Comparison of ENCODE assay signal across 10 cellular contexts in genomic region chr4:134202136-134202535, GRCh38. TPM values are rescaled to one million over a fixed set of nuclear protein-coding genes. Genes with fewer than 3 reads are reported as not detected.
DNase-seq lines count a peak whose midpoint lies in the region; ATAC-seq and TF ChIP-seq lines count a peak whose summit lies in the region.
"Had no signal": no experiment of that assay in that cellular context is flagged by ENCODE, and none has a peak within 500 bp of the region (broad histone marks: within the 10 kb centered on the region; RNA-seq: fewer than 3 reads in every experiment).

No MANE protein-coding gene starts in this region.

- H4K8ac ChIP-seq in neuronal stem cell (ENCODE audit: low read depth, low read length), result no peak overlapping the region

- no peak overlapping the region for H3K14ac ChIP-seq in neuronal stem cell (ENCODE audit: low read length)

- intact Hi-C loops in Right ventricle myocardium inferior (cut with DNase I), result no loop called here
- intact Hi-C loops in cardiac septum (cut with DNase I), result no loop called here
- intact Hi-C loops in mucosa of descending colon (cut with DNase I, micrococcal nuclease), result no loop called here

- H3K9me3 Mint-ChIP-seq in activated naive CD4-positive, alpha-beta T cell treated with anti-CD3 and anti-CD28 coated beads, Interleukin-2, amount 10 ng/mL, durations not matched to agents 7 days and 5 days, result peaks cover 9% of the 10 kb centered on the region

- DNase-seq in Right ventricle myocardium inferior (ENCODE audit: missing footprints) (no peak), cardiac septum (ENCODE audit: low spot score) (no peak), fibroblast of lung (ENCODE audit: low read depth in 2 of 2) (no peak), neuronal stem cell (ENCODE audit: low spot score) (no peak), mucosa of descending colon (no peak), NCI-H82 (lab: John Stamatoyannopoulos, UW) (no peak)
- no peak for DNase-seq in activated naive CD4-positive, alpha-beta T cell treated with anti-CD3 and anti-CD28 coated beads, Interleukin-2, amount 10 ng/mL, durations not matched to agents 7 days and 5 days
- DNase-seq: activated T-cell treated with anti-CD3 and anti-CD28 coated beads, Interleukin-2, amount 50 U/mL, for 48 hours had no signal

- H3K4me3 Mint-ChIP-seq in activated naive CD4-positive, alpha-beta T cell treated with anti-CD3 and anti-CD28 coated beads, Interleukin-2, amount 10 ng/mL, durations not matched to agents 7 days and 5 days, result no peak overlapping the region

- H3K9ac ChIP-seq in fibroblast of lung (ENCODE audit: insufficient read depth, low read length) (no peak overlapping the region), neuronal stem cell (ENCODE audit: low read depth, low read length, poor library complexity) (no peak overlapping the region)

- WGBS in neuronal stem cell (ENCODE audit: extremely low coverage in 2 of 2, insufficient read length in 2 of 2, insufficient replicate concordance in 1 of 2), 2 donors, result no CpG with 5 or more reads among the region's 6 CpGs

- H3K4me3 ChIP-seq in fibroblast of lung (replicated peaks in 1 of 4; ENCODE audit: control extremely low read depth in 1 of 4, insufficient read depth in 1 of 4, low read depth in 3 of 4, low read length in 4 of 4) (peak overlapping the region in 2 of 4 experiments; percentile 42 to 62), neuronal stem cell (ENCODE audit: low read length in 2 of 2) (no peak overlapping the region), mucosa of descending colon (no peak overlapping the region)

- H3K79me1 ChIP-seq in neuronal stem cell (ENCODE audit: low read depth, low read length), result no peaks in the 10 kb centered on the region

- H2BK120ac ChIP-seq in neuronal stem cell (ENCODE audit: low read depth, low read length), result no peak overlapping the region

- no peaks in the 10 kb centered on the region for H3K36me3 Mint-ChIP-seq in activated naive CD4-positive, alpha-beta T cell treated with anti-CD3 and anti-CD28 coated beads, Interleukin-2, amount 10 ng/mL, durations not matched to agents 7 days and 5 days

- H3K27ac ChIP-seq in fibroblast of lung (ENCODE audit: insufficient read depth, low read length) (no peak overlapping the region), neuronal stem cell (replicated peaks; ENCODE audit: low read length) (no peak overlapping the region)

- H3K9me3 ChIP-seq in fibroblast of lung (ENCODE audit: control insufficient read depth, insufficient read depth, low read depth, low read length), result no peaks in the 10 kb centered on the region
- peaks cover under 1% of the 10 kb centered on the region in 2 donors for H3K9me3 ChIP-seq in neuronal stem cell (replicated peaks in 1 of 2; ENCODE audit: control insufficient read depth in 2 of 2, insufficient read depth in 1 of 2, low read depth in 1 of 2, low read length in 2 of 2)
- H3K9me3 ChIP-seq in mucosa of descending colon, result no peaks in the 10 kb centered on the region

- peak; percentile 3 for ATAC-seq in Right ventricle myocardium inferior
- ATAC-seq in mucosa of descending colon, result no peak
- no peak for ATAC-seq in HG03354 (IDR thresholded peaks at IDR 0.05; ENCODE audit: poor library complexity, severe bottlenecking, unreplicated experiment)

- H3K4me2 ChIP-seq in fibroblast of lung (ENCODE audit: extremely low read depth, insufficient read depth, low read length) (peak overlapping the region; percentile 37), neuronal stem cell (ENCODE audit: insufficient read depth, low read length, poor library complexity, severe bottlenecking) (no peak overlapping the region)

- H3K27ac Mint-ChIP-seq in activated naive CD4-positive, alpha-beta T cell treated with anti-CD3 and anti-CD28 coated beads, Interleukin-2, amount 10 ng/mL, durations not matched to agents 7 days and 5 days, result no peak overlapping the region

- TF ChIP-seq CTCF in fibroblast of lung (conservative IDR thresholded peaks at IDR 0.05 in 1 of 2, IDR thresholded peaks at IDR 0.05 in 1 of 2; ENCODE audit: low read depth in 1 of 2, low read length in 2 of 2) (no peak), mucosa of descending colon (IDR thresholded peaks at IDR 0.05) (no peak)

- H3K27me3 ChIP-seq in fibroblast of lung (ENCODE audit: control insufficient read depth, insufficient read depth, low read length) (no peaks in the 10 kb centered on the region), neuronal stem cell (ENCODE audit: control insufficient read depth in 3 of 3, insufficient read depth in 3 of 3, low read depth in 1 of 3, low read length in 3 of 3) (no peaks in the 10 kb centered on the region)

- H2BK12ac ChIP-seq in neuronal stem cell (ENCODE audit: low read length), result no peak overlapping the region

- no peak overlapping the region for H2BK5ac ChIP-seq in neuronal stem cell (ENCODE audit: low read length)

- H3K23ac ChIP-seq in neuronal stem cell (ENCODE audit: low read depth, low read length, poor library complexity), result no peak overlapping the region

- H3K36me3 ChIP-seq in fibroblast of lung (ENCODE audit: control insufficient read depth, insufficient read depth, low read length), result no peaks in the 10 kb centered on the region
- no peaks in the 10 kb centered on the region for H3K36me3 ChIP-seq in neuronal stem cell (replicated peaks in 1 of 2; ENCODE audit: control insufficient read depth in 2 of 2, insufficient read depth in 2 of 2, low read length in 2 of 2)
- no peaks in the 10 kb centered on the region for H3K36me3 ChIP-seq in mucosa of descending colon (ENCODE audit: low read depth)
- H3K36me3 ChIP-seq: WERI-Rb-1 had no signal

- H2AK5ac ChIP-seq in neuronal stem cell (ENCODE audit: low read depth, low read length), result no peak overlapping the region

- no peak overlapping the region for H2BK15ac ChIP-seq in neuronal stem cell (ENCODE audit: low read length)

- CTCF ChIA-PET in activated naive CD4-positive, alpha-beta T cell treated with anti-CD3 and anti-CD28 coated beads, Interleukin-2, amount 10 ng/mL, durations not matched to agents 7 days and 5 days (lab: Charles Lee), result no interaction called here

- H4K20me1 ChIP-seq in fibroblast of lung (ENCODE audit: control insufficient read depth, extremely low read depth, insufficient read depth, low read length), result no peaks in the 10 kb centered on the region

- no peak overlapping the region for H3K18ac ChIP-seq in neuronal stem cell (ENCODE audit: low read length)

- H3K27me3 Mint-ChIP-seq in activated naive CD4-positive, alpha-beta T cell treated with anti-CD3 and anti-CD28 coated beads, Interleukin-2, amount 10 ng/mL, durations not matched to agents 7 days and 5 days, result peaks cover 5% of the 10 kb centered on the region

- H3K4me1 ChIP-seq in fibroblast of lung (ENCODE audit: control insufficient read depth, extremely low read depth, insufficient read depth, low read length) (no peaks in the 10 kb centered on the region), neuronal stem cell (ENCODE audit: control insufficient read depth in 2 of 2, insufficient read depth in 1 of 2, low read depth in 1 of 2, low read length in 2 of 2) (peaks cover 0 to 7% of the 10 kb centered on the region in 2 donors), mucosa of descending colon (ENCODE audit: low read depth) (no peaks in the 10 kb centered on the region)

- H3K79me2 ChIP-seq in fibroblast of lung (ENCODE audit: control insufficient read depth, insufficient read depth, low read length), result no peaks in the 10 kb centered on the region

- no peak overlapping the region for H4K91ac ChIP-seq in neuronal stem cell (ENCODE audit: low read depth, low read length, poor library complexity)

- H3K4ac ChIP-seq in neuronal stem cell (ENCODE audit: low read length), result no peak overlapping the region

- H3K4me1 Mint-ChIP-seq in activated naive CD4-positive, alpha-beta T cell treated with anti-CD3 and anti-CD28 coated beads, Interleukin-2, amount 10 ng/mL, durations not matched to agents 7 days and 5 days, result no peaks in the 10 kb centered on the region

- H2AFZ ChIP-seq in fibroblast of lung (ENCODE audit: low read length), result peak overlapping the region; percentile 31
- peak overlapping the region; percentile 59 for H2AFZ ChIP-seq in neuronal stem cell (ENCODE audit: low read length)

RNA-seq across cellular contexts. Expression of gene PABPC4L, which starts 0.5 kb away (rescaled TPM):
- total RNA-seq in Right ventricle myocardium inferior, result 0.60 TPM
- total RNA-seq in cardiac septum, result 0.89 TPM
- total RNA-seq in fibroblast of lung, result 0.77 and 1.2 TPM in 2 replicates
- polyA plus RNA-seq in fibroblast of lung, result 0.90 and 0.96 TPM in 2 replicates
- 0.57 and 0.65 TPM in 2 replicates for polyA plus RNA-seq in fibroblast of lung (2012)
- 0.82 and 1.7 TPM in 2 replicates for polyA minus RNA-seq in fibroblast of lung (ENCODE audit: low replicate concordance)
- polyA plus RNA-seq in neuronal stem cell (2013, experiment 1 of 2), result 2.7 TPM
- 2.8 TPM for polyA plus RNA-seq in neuronal stem cell (2013, experiment 2 of 2)
- under 1 TPM in 2 of 3 donors, not detected in 1; 0.17 to 0.70 TPM for total RNA-seq in mucosa of descending colon
